ENCODE assay signal across 8 cellular contexts in the genomic region with DNA sequence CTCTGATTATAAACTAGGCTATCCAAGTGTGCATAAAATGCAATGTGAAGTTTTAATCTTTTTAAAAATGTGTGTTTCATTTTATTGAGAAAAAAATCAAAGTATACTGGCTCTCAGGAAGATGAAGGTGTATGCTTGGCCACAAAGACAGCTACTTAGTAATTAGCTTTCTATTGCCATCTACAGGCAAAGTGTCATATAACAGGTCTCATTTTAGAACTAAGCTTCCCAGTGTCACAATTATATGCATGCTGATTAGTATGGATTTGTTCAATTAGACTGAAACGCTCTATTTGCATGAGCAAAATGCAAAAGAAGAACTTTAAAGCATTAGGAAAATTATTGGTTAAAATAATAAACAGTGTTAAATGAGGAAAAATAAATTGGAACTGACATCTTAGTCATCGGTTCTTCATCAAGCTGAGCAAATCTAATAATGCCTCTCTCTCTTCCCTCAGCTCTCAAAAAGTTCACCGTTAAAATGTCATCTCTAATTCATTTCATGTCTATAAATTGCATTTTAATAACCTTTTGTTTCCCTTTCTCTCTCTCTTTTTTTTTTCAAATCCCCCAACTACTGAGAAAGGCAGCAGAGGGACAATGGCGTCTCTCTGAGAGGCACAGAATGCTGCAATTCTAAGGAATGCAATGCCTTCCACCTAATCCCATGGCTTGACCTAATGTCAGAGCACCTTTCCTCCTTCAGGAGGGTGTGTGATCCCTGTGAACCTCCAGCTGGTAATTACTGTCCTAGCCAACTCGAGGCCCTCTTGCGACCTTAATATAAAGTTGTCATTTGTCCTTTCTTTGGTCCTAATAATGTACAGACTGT.
DNase-seq lines count a peak whose midpoint lies in the region; ATAC-seq, FAIRE-seq and TF ChIP-seq lines count a peak whose summit lies in the region.

No MANE protein-coding gene starts in this region.

- H3K27ac ChIP-seq in small intestine (ENCODE audit: low read depth in 1 of 2, low read length in 1 of 2): no peak overlapping the region

- TF ChIP-seq CTCF in foreskin fibroblast (IDR thresholded peaks at IDR 0.05; ENCODE audit: low read depth, low read length): peak; percentile 52

- no peaks in the 10 kb centered on the region for H3K36me3 ChIP-seq in small intestine (ENCODE audit: control insufficient read depth in 2 of 2, insufficient read depth in 2 of 2, low read length in 2 of 2)

- no peak for FAIRE-seq in small intestine (lab: Jason Lieb, UNC)

- H3K4me3 ChIP-seq in foreskin fibroblast (ENCODE audit: low read depth in 1 of 2, low read length in 2 of 2) (no peak overlapping the region), small intestine (ENCODE audit: low read depth in 1 of 2, low read length in 2 of 2) (no peak overlapping the region)

- no peaks in the 10 kb centered on the region for H3K4me1 ChIP-seq in small intestine (ENCODE audit: control insufficient read depth in 2 of 2, insufficient read depth in 1 of 2, low read depth in 1 of 2, low read length in 1 of 2)

- 65 to 74% (median 65%) methylated on average over 6 of the region's 6 CpGs for WGBS in small intestine, 3 donors

- no peaks in the 10 kb centered on the region for H3K27me3 ChIP-seq in small intestine (ENCODE audit: control insufficient read depth in 2 of 2, insufficient read depth in 2 of 2, low read length in 2 of 2)

- ATAC-seq in GM18870 (IDR thresholded peaks at IDR 0.05; ENCODE audit: unreplicated experiment) (peak; percentile 77), HG03442 (IDR thresholded peaks at IDR 0.05; ENCODE audit: unreplicated experiment) (peak; percentile 81)

- H3K9me3 ChIP-seq in small intestine (ENCODE audit: control insufficient read depth, low read depth): no peaks in the 10 kb centered on the region

- DNase-seq in Ammon's horn (ENCODE audit: low spot score) (peak; percentile 64), RPMI7951 (ENCODE audit: low read depth) (peak; percentile 31), foreskin fibroblast (peak in 1 of 2 donors; percentile 67), small intestine (peak; percentile 1), HuH-7 (ENCODE audit: low spot score) (no peak)
- no peak for DNase-seq in activated CD4-positive, alpha-beta T cell treated with anti-CD3 and anti-CD28 coated beads, Interleukin-2, amount 50 U/mL, for 48 hours

Comparison
In these comparisons a context has a peak if more than half of its experiments do, and no peak if none do; other contexts are left out.
1. DNase-seq: peak in Ammon's horn (single experiment), RPMI7951 (single experiment) and small intestine (single experiment); none in activated CD4-positive, alpha-beta T cell treated with anti-CD3 and anti-CD28 coated beads, Interleukin-2, amount 50 U/mL, for 48 hours (0 of 2) and HuH-7 (single experiment).